Comparison of ENCODE assay signal across 1 cellular context in the genomic region with DNA sequence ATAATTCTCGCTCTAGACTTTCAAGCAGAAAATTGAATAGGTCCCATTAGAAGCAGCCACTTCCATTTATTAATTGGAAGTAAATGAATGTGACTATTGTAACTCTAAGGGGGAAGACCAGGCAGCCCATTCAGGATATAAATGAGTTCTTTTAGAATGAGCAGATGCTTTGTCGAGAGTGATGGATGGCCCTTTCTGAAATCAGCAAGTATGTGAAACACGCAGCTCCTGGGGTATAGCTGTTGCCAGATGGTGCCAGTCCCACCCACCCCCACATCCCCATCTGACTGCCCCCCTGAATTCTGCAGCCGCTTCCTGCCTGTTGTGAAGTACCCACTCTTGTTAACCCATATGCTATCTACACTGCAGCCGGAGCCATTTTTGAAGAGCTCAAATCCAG.
TF ChIP-seq lines count a peak whose summit lies in the region.

No MANE protein-coding gene starts in this region.

TF ChIP-seq in GM23338, 12 proteins besides CTCF, POLR2A, EP300 and RAD21:
- TF ChIP-seq, protein P1, sequence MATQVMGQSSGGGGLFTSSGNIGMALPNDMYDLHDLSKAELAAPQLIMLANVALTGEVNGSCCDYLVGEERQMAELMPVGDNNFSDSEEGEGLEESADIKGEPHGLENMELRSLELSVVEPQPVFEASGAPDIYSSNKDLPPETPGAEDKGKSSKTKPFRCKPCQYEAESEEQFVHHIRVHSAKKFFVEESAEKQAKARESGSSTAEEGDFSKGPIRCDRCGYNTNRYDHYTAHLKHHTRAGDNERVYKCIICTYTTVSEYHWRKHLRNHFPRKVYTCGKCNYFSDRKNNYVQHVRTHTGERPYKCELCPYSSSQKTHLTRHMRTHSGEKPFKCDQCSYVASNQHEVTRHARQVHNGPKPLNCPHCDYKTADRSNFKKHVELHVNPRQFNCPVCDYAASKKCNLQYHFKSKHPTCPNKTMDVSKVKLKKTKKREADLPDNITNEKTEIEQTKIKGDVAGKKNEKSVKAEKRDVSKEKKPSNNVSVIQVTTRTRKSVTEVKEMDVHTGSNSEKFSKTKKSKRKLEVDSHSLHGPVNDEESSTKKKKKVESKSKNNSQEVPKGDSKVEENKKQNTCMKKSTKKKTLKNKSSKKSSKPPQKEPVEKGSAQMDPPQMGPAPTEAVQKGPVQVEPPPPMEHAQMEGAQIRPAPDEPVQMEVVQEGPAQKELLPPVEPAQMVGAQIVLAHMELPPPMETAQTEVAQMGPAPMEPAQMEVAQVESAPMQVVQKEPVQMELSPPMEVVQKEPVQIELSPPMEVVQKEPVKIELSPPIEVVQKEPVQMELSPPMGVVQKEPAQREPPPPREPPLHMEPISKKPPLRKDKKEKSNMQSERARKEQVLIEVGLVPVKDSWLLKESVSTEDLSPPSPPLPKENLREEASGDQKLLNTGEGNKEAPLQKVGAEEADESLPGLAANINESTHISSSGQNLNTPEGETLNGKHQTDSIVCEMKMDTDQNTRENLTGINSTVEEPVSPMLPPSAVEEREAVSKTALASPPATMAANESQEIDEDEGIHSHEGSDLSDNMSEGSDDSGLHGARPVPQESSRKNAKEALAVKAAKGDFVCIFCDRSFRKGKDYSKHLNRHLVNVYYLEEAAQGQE (IDR thresholded peaks at IDR 0.05; ENCODE audit: unreplicated experiment), result no peak
- no peak for TF ChIP-seq STAT1 (IDR thresholded peaks at IDR 0.05; ENCODE audit: unreplicated experiment)
TF ChIP-seq in GM23338: peak in this region for 0.
